In genomic region chr3:43345877-43346276, GRCh38 we compare ENCODE assay signal across 11 cellular contexts. TPM values are rescaled to one million over a fixed set of nuclear protein-coding genes. Genes with fewer than 3 reads are reported as not detected.
DNase-seq lines count a peak whose midpoint lies in the region; ATAC-seq and TF ChIP-seq lines count a peak whose summit lies in the region.
"Had no signal": no experiment of that assay in that cellular context is flagged by ENCODE, and none has a peak within 500 bp of the region (broad histone marks: within the 10 kb centered on the region; RNA-seq: fewer than 3 reads in every experiment).

No MANE protein-coding gene starts in this region.

- peak overlapping the region in 7 of 8 donors; percentile 23 to 76 (median 61) for H3K4me3 Mint-ChIP-seq in CD4-positive, alpha-beta memory T cell
- no peak overlapping the region for H3K4me3 Mint-ChIP-seq in activated naive CD8-positive, alpha-beta T cell treated with anti-CD3 and anti-CD28 coated beads for 36 hours
- H3K4me3 Mint-ChIP-seq in natural killer cell = peak overlapping the region; percentile 79

- H3K9me3 ChIP-seq in CD4-positive, alpha-beta memory T cell (ENCODE audit: control insufficient read depth in 1 of 2, low read length in 2 of 2) = no peaks in the 10 kb centered on the region
- H3K9me3 ChIP-seq: lower lobe of right lung had no signal

- H3K4me3 ChIP-seq in CD4-positive, alpha-beta memory T cell (ENCODE audit: low read length in 2 of 2) = no peak overlapping the region
- H3K4me3 ChIP-seq: lower lobe of right lung had no signal

- peaks cover 52 to 84% (median 68%) of the 10 kb centered on the region in 4 donors for H3K4me1 Mint-ChIP-seq in CD4-positive, alpha-beta memory T cell
- H3K4me1 Mint-ChIP-seq in activated naive CD8-positive, alpha-beta T cell treated with anti-CD3 and anti-CD28 coated beads for 36 hours = peaks cover 69% of the 10 kb centered on the region
- peaks cover 79 to 83% of the 10 kb centered on the region in 2 donors for H3K4me1 Mint-ChIP-seq in natural killer cell

- DNase-seq in CD4-positive, alpha-beta memory T cell = no peak
- DNase-seq in HCEC 1CT = peak; percentile 30
- peak; percentile 44 for DNase-seq in activated naive CD8-positive, alpha-beta T cell treated with anti-CD3 and anti-CD28 coated beads for 36 hours
- no peak for DNase-seq in natural killer cell
- DNase-seq in NCI-H69 (lab: John Stamatoyannopoulos, UW) = no peak
- DNase-seq in cerebellar nuclear complex (lab: John Stamatoyannopoulos, UW) = no peak
- no peak for DNase-seq in NCI-H446 (lab: John Stamatoyannopoulos, UW)
- DNase-seq: cortex of kidney, glutamatergic neuron, lower lobe of right lung, NCI-H1436 treated with DMSO at 0.1 percent for 48 hours had no signal

- H3K9me3 Mint-ChIP-seq in CD4-positive, alpha-beta memory T cell = peaks cover 0 to under 1% (median 0%) of the 10 kb centered on the region in 8 donors
- peaks cover 4% of the 10 kb centered on the region for H3K9me3 Mint-ChIP-seq in activated naive CD8-positive, alpha-beta T cell treated with anti-CD3 and anti-CD28 coated beads for 36 hours
- peaks cover 0 to 5% of the 10 kb centered on the region in 2 donors for H3K9me3 Mint-ChIP-seq in natural killer cell

- H3K4me1 ChIP-seq in CD4-positive, alpha-beta memory T cell (ENCODE audit: insufficient read depth, low read length) = peaks cover 84% of the 10 kb centered on the region

- POLR2A ChIA-PET in CD4-positive, alpha-beta memory T cell (lab: Charles Lee; ENCODE audit: partially characterized antibody) = interaction anchor here (0.6 to 5.2 kb wide), 16 partner anchors 10 to 166 kb away, joined by 3 to 70 read pairs (median 10); partner anchors contain the start of gene SNRK

- peaks cover 56% of the 10 kb centered on the region for H3K36me3 ChIP-seq in CD4-positive, alpha-beta memory T cell (ENCODE audit: insufficient read depth, low read length)

- peaks cover 78 to 87% of the 10 kb centered on the region in 2 donors for H3K36me3 Mint-ChIP-seq in CD4-positive, alpha-beta memory T cell
- H3K36me3 Mint-ChIP-seq in activated naive CD8-positive, alpha-beta T cell treated with anti-CD3 and anti-CD28 coated beads for 36 hours = peaks cover 87% of the 10 kb centered on the region
- H3K36me3 Mint-ChIP-seq in natural killer cell = peaks cover 23% of the 10 kb centered on the region

- ATAC-seq in natural killer cell = peak in 2 of 3 donors; percentile 31 to 34
- ATAC-seq: lower lobe of right lung had no signal

- no peaks in the 10 kb centered on the region for H3K27me3 Mint-ChIP-seq in CD4-positive, alpha-beta memory T cell
- H3K27me3 Mint-ChIP-seq in activated naive CD8-positive, alpha-beta T cell treated with anti-CD3 and anti-CD28 coated beads for 36 hours = no peaks in the 10 kb centered on the region
- H3K27me3 Mint-ChIP-seq in natural killer cell (ENCODE audit: low read depth in 2 of 2) = no peaks in the 10 kb centered on the region

- no peak overlapping the region for H3K27ac ChIP-seq in CD4-positive, alpha-beta memory T cell (ENCODE audit: low read depth, low read length)
- H3K27ac ChIP-seq: lower lobe of right lung had no signal

- no peak for TF ChIP-seq CTCF in natural killer cell (IDR thresholded peaks at IDR 0.05)

- CTCF ChIA-PET in CD4-positive, alpha-beta memory T cell (lab: Charles Lee; ENCODE audit: partially characterized antibody) = interaction anchor here (0.7 to 5.6 kb wide), 14 partner anchors 9 to 183 kb away, joined by 3 to 27 read pairs (median 4); partner anchors contain the start of gene SNRK

- no peaks in the 10 kb centered on the region for H3K27me3 ChIP-seq in CD4-positive, alpha-beta memory T cell (ENCODE audit: insufficient read depth, low read length)

- intact Hi-C loops in CD4-positive, alpha-beta memory T cell (cut with micrococcal nuclease) = loop anchor here (2.0 to 5.0 kb wide), 2 partner anchors 17 to 34 kb away; no protein-coding TSS in a partner anchor
- intact Hi-C loops in natural killer cell (cut with micrococcal nuclease) = loop anchor here (2.0 kb wide), 4 partner anchors 43 to 157 kb away; partner anchors contain the start of gene SNRK

- H3K27ac Mint-ChIP-seq in CD4-positive, alpha-beta memory T cell = peak overlapping the region; percentile 90 to 98 (median 95)
- peak overlapping the region; percentile 91 for H3K27ac Mint-ChIP-seq in activated naive CD8-positive, alpha-beta T cell treated with anti-CD3 and anti-CD28 coated beads for 36 hours
- H3K27ac Mint-ChIP-seq in natural killer cell = peak overlapping the region; percentile 97 to 98

RNA-seq across cellular contexts. Expression of gene SNRK, which starts 59.5 kb away (rescaled TPM):
- total RNA-seq in CD4-positive, alpha-beta memory T cell = 100 to 1,000 TPM; 104 to 108 TPM
- polyA plus RNA-seq in CD4-positive, alpha-beta memory T cell = 10 to 100 TPM; 39.8 to 50.5 TPM
- 10 to 100 TPM; 26.8 to 29.3 TPM for total RNA-seq in activated naive CD8-positive, alpha-beta T cell treated with anti-CD3 and anti-CD28 coated beads for 36 hours
- 100 to 1,000 TPM; 177 to 209 (median 186) TPM for total RNA-seq in natural killer cell

Comparison
In these comparisons a context has a peak if more than half of its experiments do, and no peak if none do; other contexts are left out.
1. DNase-seq: peak in HCEC 1CT (single experiment) and activated naive CD8-positive, alpha-beta T cell treated with anti-CD3 and anti-CD28 coated beads for 36 hours (single experiment); none in CD4-positive, alpha-beta memory T cell (0 of 5), natural killer cell (single experiment), NCI-H69 (single experiment), cerebellar nuclear complex (0 of 2) and NCI-H446 (0 of 2).
2. Peak in every context shown above with its lines, with median percentiles within 50 percentile points of each other: H3K27ac Mint-ChIP-seq.